In genomic region chr17:46722662-46723285, GRCh38 we compare ENCODE assay signal across 1 cellular context.
TF ChIP-seq lines count a peak whose summit lies in the region.

No MANE protein-coding gene starts in this region.

TF ChIP-seq in WTC11, 78 proteins besides CTCF, POLR2A, EP300 and RAD21 (continued from another document):
- TF ChIP-seq PRDM15 (CRISPR knock-in tag; IDR thresholded peaks at IDR 0.05): no peak
TF ChIP-seq in WTC11: peak in this region for 0.
